In genomic region chr1:235313262-235313661, GRCh38 we compare ENCODE assay signal across 1 cellular context.
TF ChIP-seq lines count a peak whose summit lies in the region.

No MANE protein-coding gene starts in this region.

TF ChIP-seq in GM23338, 12 proteins besides CTCF, POLR2A, EP300 and RAD21:
- TF ChIP-seq JUNB (IDR thresholded peaks at IDR 0.05; ENCODE audit: unreplicated experiment) (no peak), EZH2 (IDR thresholded peaks at IDR 0.05; ENCODE audit: low read depth, unreplicated experiment) (no peak), EZH2phosphoT487 (IDR thresholded peaks at IDR 0.05; ENCODE audit: unreplicated experiment) (no peak), ZNF462 (CRISPR knock-in tag; IDR thresholded peaks at IDR 0.05) (no peak), NANOG (IDR thresholded peaks at IDR 0.05; ENCODE audit: borderline replicate concordance) (no peak), CREB1 (CRISPR knock-in tag; IDR thresholded peaks at IDR 0.05; ENCODE audit: low read depth) (no peak), POLR2AphosphoS5 (IDR thresholded peaks at IDR 0.05; ENCODE audit: low read depth) (no peak), ZNF114 (CRISPR knock-in tag; IDR thresholded peaks at IDR 0.05) (no peak), ZNF331 (CRISPR knock-in tag; IDR thresholded peaks at IDR 0.05; ENCODE audit: low read depth) (no peak), ETS1 (IDR thresholded peaks at IDR 0.05) (no peak), STAT1 (IDR thresholded peaks at IDR 0.05; ENCODE audit: unreplicated experiment) (no peak)
- TF ChIP-seq, protein P1, sequence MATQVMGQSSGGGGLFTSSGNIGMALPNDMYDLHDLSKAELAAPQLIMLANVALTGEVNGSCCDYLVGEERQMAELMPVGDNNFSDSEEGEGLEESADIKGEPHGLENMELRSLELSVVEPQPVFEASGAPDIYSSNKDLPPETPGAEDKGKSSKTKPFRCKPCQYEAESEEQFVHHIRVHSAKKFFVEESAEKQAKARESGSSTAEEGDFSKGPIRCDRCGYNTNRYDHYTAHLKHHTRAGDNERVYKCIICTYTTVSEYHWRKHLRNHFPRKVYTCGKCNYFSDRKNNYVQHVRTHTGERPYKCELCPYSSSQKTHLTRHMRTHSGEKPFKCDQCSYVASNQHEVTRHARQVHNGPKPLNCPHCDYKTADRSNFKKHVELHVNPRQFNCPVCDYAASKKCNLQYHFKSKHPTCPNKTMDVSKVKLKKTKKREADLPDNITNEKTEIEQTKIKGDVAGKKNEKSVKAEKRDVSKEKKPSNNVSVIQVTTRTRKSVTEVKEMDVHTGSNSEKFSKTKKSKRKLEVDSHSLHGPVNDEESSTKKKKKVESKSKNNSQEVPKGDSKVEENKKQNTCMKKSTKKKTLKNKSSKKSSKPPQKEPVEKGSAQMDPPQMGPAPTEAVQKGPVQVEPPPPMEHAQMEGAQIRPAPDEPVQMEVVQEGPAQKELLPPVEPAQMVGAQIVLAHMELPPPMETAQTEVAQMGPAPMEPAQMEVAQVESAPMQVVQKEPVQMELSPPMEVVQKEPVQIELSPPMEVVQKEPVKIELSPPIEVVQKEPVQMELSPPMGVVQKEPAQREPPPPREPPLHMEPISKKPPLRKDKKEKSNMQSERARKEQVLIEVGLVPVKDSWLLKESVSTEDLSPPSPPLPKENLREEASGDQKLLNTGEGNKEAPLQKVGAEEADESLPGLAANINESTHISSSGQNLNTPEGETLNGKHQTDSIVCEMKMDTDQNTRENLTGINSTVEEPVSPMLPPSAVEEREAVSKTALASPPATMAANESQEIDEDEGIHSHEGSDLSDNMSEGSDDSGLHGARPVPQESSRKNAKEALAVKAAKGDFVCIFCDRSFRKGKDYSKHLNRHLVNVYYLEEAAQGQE (IDR thresholded peaks at IDR 0.05; ENCODE audit: unreplicated experiment), result no peak
